In the genomic region with DNA sequence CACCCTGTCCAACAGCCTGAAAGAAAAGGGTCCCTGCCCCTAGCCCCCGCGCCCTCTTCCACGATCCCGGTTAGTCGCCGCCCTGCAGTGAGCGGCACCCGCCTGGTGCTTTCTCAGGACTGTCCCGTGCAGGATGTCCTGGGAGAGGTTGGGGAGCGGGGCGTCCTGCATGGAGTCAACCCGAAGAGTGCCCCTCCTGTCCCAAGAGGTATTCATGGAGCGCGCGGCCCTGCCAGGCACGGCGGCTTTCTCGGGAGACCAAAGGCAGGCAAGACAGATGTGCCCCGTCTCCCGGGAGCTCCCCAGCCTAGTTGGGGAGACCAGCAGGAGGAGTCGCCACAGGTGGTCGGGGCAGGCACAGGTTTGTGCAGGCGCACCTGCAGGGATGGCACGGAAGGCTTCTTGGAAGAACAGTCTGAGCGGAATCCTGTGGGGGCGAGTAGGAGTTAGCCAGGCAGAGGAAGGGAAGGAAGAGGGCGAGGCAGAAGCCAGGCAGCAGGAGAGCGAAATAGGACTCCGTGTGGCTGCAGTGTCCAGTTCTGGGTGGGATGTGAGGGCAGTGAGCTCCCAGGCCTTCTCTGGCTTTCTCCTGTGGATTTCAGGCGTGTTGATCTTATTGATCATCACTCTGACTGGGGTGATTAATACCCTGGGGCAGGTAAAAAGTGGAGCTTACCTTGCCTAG, we compare ENCODE assay signal across 8 cellular contexts. TPM values are rescaled to one million over a fixed set of nuclear protein-coding genes. Genes with fewer than 3 reads are reported as not detected.
DNase-seq lines count a peak whose midpoint lies in the region; ATAC-seq and TF ChIP-seq lines count a peak whose summit lies in the region.

No MANE protein-coding gene starts in this region.

- POLR2A ChIA-PET in MCF 10A (lab: Yijun Ruan, JAX) = interaction anchor here (0.6 to 2.4 kb wide), 19 partner anchors 10 to 949 kb away, joined by 3 to 13 read pairs (median 4); partner anchors contain the start of genes AKT1, CEP170B and JAG2

- peaks cover 24% of the 10 kb centered on the region for H4K20me1 ChIP-seq in Karpas-422 (ENCODE audit: insufficient read depth, low read depth, low read length)

- CTCF ChIA-PET in MCF 10A (lab: Yijun Ruan, JAX) = interaction anchor here (0.6 to 6.9 kb wide), 6 partner anchors 10 to 266 kb away, joined by 3 to 85 read pairs (median 4); partner anchors contain the start of gene ADSS1

- no peaks in the 10 kb centered on the region for H3K9me2 ChIP-seq in Karpas-422 (replicated peaks; ENCODE audit: insufficient read depth, low read length)

- peak overlapping the region; percentile 90 for H3K9ac ChIP-seq in Karpas-422 (ENCODE audit: low read length)

- BruUV-seq in MCF 10A (replicated peaks; lab: Mats Ljungman, UMichigan) = TSS peak; percentile 43

- H3K27ac Mint-ChIP-seq in MCF 10A (ENCODE audit: low read depth, unreplicated experiment) = peak overlapping the region; percentile 92

- H3K4me2 ChIP-seq in Karpas-422 (ENCODE audit: low read depth, low read length, poor library complexity, severe bottlenecking) = peak overlapping the region; percentile 94

- H3K4me1 Mint-ChIP-seq in MCF 10A (ENCODE audit: insufficient read depth, unreplicated experiment) = peaks cover 26% of the 10 kb centered on the region

- intact Hi-C loops in MCF 10A (cut with micrococcal nuclease) = loop anchor here (2.0 kb wide), 1 partner anchor 21 kb away; no protein-coding TSS in a partner anchor
- intact Hi-C loops in uterus (cut with DNase I; ENCODE audit: low total_unique reads) = no loop called here

- TF ChIP-seq POLR2A in uterus (IDR thresholded peaks at IDR 0.05) = no peak

- TF ChIP-seq CTCF in AG10803 (conservative IDR thresholded peaks at IDR 0.05; ENCODE audit: low read length) (no peak), MCF 10A (IDR thresholded peaks at IDR 0.05; ENCODE audit: unreplicated experiment) (no peak), lung (IDR thresholded peaks at IDR 0.05; ENCODE audit: control extremely low read depth, extremely low read depth) (no peak), uterus (IDR thresholded peaks at IDR 0.05) (no peak)

- H3K27me3 Mint-ChIP-seq in MCF 10A (ENCODE audit: insufficient read depth, unreplicated experiment) = no peaks in the 10 kb centered on the region

- WGBS in lung, 2 donors = 1 to 2% methylated on average over 30 of the region's 30 CpGs

- H3K27ac ChIP-seq in Karpas-422 (ENCODE audit: low read length) (no peak overlapping the region), lung (ENCODE audit: low read depth in 1 of 2, low read length in 1 of 2) (peak overlapping the region; percentile 82 to 97), uterus (peak overlapping the region; percentile 79 to 86)

- peaks cover 5% of the 10 kb centered on the region; the same call in 1 of the 2 replicates for H3K36me3 ChIP-seq in Karpas-422 (ENCODE audit: insufficient read depth, low read length)
- peaks cover 0 to 31% of the 10 kb centered on the region in 2 donors for H3K36me3 ChIP-seq in lung (ENCODE audit: control insufficient read depth in 2 of 2, insufficient read depth in 2 of 2, low read length in 2 of 2)
- no peaks in the 10 kb centered on the region for H3K36me3 ChIP-seq in uterus

- no peaks in the 10 kb centered on the region for H3K9me3 ChIP-seq in Karpas-422 (ENCODE audit: low read length)
- no peaks in the 10 kb centered on the region for H3K9me3 ChIP-seq in lung (ENCODE audit: control insufficient read depth in 2 of 2, insufficient read depth in 1 of 2, low read length in 1 of 2)
- no peaks in the 10 kb centered on the region for H3K9me3 ChIP-seq in uterus

- no peak for ATAC-seq in lung (ENCODE audit: insufficient read depth, low FRiP score)
- no peak for ATAC-seq in HG03175 (IDR thresholded peaks at IDR 0.05; ENCODE audit: unreplicated experiment)

- DNase-seq in AG10803 (ENCODE audit: low read depth) = no peak
- DNase-seq in Karpas-422 = peak; percentile 58
- no peak for DNase-seq in MCF 10A (ENCODE audit: unreplicated experiment)
- DNase-seq in lung (ENCODE audit: low spot score) = no peak
- DNase-seq in uterus = no peak
- no peak for DNase-seq in NCI-H526 (lab: John Stamatoyannopoulos, UW)
- no peak for DNase-seq in HT-29 (ENCODE audit: low spot score)

- H3K79me2 ChIP-seq in Karpas-422 (ENCODE audit: low read length) = peaks cover 48% of the 10 kb centered on the region

- H3K4me1 ChIP-seq in Karpas-422 (ENCODE audit: low read length) (peaks cover 20% of the 10 kb centered on the region), lung (ENCODE audit: control insufficient read depth in 2 of 2, insufficient read depth in 2 of 2, low read length in 2 of 2) (peaks cover 0 to 13% of the 10 kb centered on the region in 2 donors), uterus (peaks cover 9% of the 10 kb centered on the region in 2 donors)

- H3K4me3 ChIP-seq in AG10803 (ENCODE audit: low read length) (peak overlapping the region; percentile 88), Karpas-422 (ENCODE audit: low read length) (peak overlapping the region; percentile 99), lung (peak overlapping the region; percentile 97), uterus (peak overlapping the region; percentile 84 to 96)

- no peak overlapping the region for H2AFZ ChIP-seq in Karpas-422 (ENCODE audit: low read length)

- H3K36me3 Mint-ChIP-seq in MCF 10A (ENCODE audit: insufficient read depth, unreplicated experiment) = peaks cover 24% of the 10 kb centered on the region

- H3K27me3 ChIP-seq in Karpas-422 (ENCODE audit: low read length) (no peaks in the 10 kb centered on the region), lung (ENCODE audit: control insufficient read depth, insufficient read depth) (no peaks in the 10 kb centered on the region), uterus (no peaks in the 10 kb centered on the region)

- H3K9me3 Mint-ChIP-seq in MCF 10A (ENCODE audit: unreplicated experiment) = no peaks in the 10 kb centered on the region

- H3K4me3 Mint-ChIP-seq in MCF 10A (ENCODE audit: unreplicated experiment) = peak overlapping the region; percentile 92

RNA-seq across cellular contexts. Expression of gene SIVA1, which starts 0.7 kb away (rescaled TPM):
- 68.1 and 212 TPM in 2 replicates for total RNA-seq in Karpas-422 (2014; rRNA removed; shearing (Covaris generic); ENCODE audit: low replicate concordance)
- total RNA-seq in MCF 10A (2022) (63.3 and 72.7 TPM in 2 replicates), lung (10 to 100 TPM; 67.5 to 91.8 TPM), uterus (100 to 1,000 TPM in 3 of 4 donors, 10 to 100 TPM in 1; 79.4 to 366 (median 239) TPM)
- polyA plus RNA-seq in lung = 100 to 1,000 TPM; 164 to 212 TPM
- 243 and 250 TPM in 2 replicates for total RNA-seq in HT-29 (2014; rRNA removed; shearing (Covaris generic))

RNA-seq across cellular contexts. Expression of gene ADSS1, which starts 29.6 kb away (rescaled TPM):
- total RNA-seq in Karpas-422 (2014; rRNA removed; shearing (Covaris generic); ENCODE audit: low replicate concordance) = 2.8 and 5.3 TPM in 2 replicates
- 2.9 and 5.2 TPM in 2 replicates for total RNA-seq in MCF 10A (2022)
- 1 to 10 TPM; 8.0 to 9.3 TPM for total RNA-seq in lung
- 1 to 10 TPM; 5.3 to 6.1 TPM for polyA plus RNA-seq in lung
- total RNA-seq in uterus = 10 to 100 TPM in 1 of 4 donors, 1 to 10 TPM in 1, not detected in 2; 7.0 to 11.7 TPM
- total RNA-seq in HT-29 (2014; rRNA removed; shearing (Covaris generic)) = 2.1 and 8.3 TPM in 2 replicates

RNA-seq across cellular contexts. Expression of gene AKT1, which starts 41.9 kb away (rescaled TPM):
- 70.4 and 127 TPM in 2 replicates for total RNA-seq in Karpas-422 (2014; rRNA removed; shearing (Covaris generic); ENCODE audit: low replicate concordance)
- total RNA-seq in MCF 10A (2022) (83.3 and 96.3 TPM in 2 replicates), lung (100 to 1,000 TPM; 161 to 224 TPM), uterus (100 to 1,000 TPM in 2 of 4 donors, 10 to 100 TPM in 2; 42.9 to 121 (median 101) TPM)
- polyA plus RNA-seq in lung = 100 to 1,000 TPM; 142 to 159 TPM
- total RNA-seq in HT-29 (2014; rRNA removed; shearing (Covaris generic)) = 161 and 168 TPM in 2 replicates

RNA-seq across cellular contexts. Expression of gene ZBTB42, which starts 47.2 kb away (rescaled TPM):
- total RNA-seq in Karpas-422 (2014; rRNA removed; shearing (Covaris generic); ENCODE audit: low replicate concordance) = 0.45 and 2.6 TPM in 2 replicates
- total RNA-seq in MCF 10A (2022) (1.0 and 1.2 TPM in 2 replicates), lung (10 to 100 TPM; 10.2 to 18.6 TPM), uterus (1 to 10 TPM in 3 of 4 donors, under 1 TPM in 1; under 0.01 to 8.4 (median 3.9) TPM)
- 10 to 100 TPM; 11.4 to 11.9 TPM for polyA plus RNA-seq in lung
- 12.1 and 17.2 TPM in 2 replicates for total RNA-seq in HT-29 (2014; rRNA removed; shearing (Covaris generic))
